ENCODE assay signal across 1 cellular context in the genomic region with DNA sequence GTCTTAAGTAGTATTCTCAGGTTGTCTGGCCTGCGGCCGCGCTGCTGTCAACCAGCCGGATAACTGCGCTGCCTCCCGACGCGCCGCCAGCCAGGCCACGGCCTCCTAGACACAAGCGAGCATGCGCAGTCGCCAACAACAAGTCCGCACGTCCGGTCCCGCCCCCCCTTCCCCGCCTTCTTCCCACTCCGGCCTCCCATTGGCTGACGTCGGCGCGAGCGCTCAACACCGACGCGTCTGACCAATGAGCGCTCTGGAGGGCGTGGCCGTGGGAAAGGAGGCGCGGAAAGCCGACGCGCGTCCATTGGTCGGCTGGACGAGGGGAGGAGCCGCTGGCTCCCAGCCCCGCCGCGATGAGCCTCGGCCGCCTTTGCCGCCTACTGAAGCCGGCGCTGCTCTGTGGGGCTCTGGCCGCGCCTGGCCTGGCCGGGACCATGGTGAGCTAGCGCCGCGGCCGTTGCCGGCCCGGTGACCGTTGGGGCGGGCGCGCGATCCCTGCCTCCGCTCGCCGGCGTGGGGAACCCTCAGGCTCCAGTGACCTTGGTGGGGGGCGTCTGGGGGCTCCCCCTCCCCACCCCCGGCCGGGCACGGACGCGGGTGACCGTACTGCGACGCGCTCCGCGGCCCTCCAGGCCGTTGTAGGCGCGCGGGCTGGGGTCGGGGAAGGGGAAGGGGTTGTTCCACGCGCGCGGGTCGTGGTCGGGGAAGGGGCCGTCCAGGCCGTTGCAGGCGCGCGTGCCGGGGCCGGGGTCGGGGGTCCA.
A peak's percentile ranks its signal among the peaks of the same experiment; 100 is the strongest.
TF ChIP-seq lines count a peak whose summit lies in the region.

A gene with protein sequence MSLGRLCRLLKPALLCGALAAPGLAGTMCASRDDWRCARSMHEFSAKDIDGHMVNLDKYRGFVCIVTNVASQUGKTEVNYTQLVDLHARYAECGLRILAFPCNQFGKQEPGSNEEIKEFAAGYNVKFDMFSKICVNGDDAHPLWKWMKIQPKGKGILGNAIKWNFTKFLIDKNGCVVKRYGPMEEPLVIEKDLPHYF (plus strand): TSS at position 304 of the 761 bp plus-strand sequence. CDS start 50 bp downstream, at position 354.

TF ChIP-seq in SK-N-SH, 30 proteins besides CTCF, POLR2A, EP300 and RAD21 (continued from another document):
- TF ChIP-seq, protein P1, sequence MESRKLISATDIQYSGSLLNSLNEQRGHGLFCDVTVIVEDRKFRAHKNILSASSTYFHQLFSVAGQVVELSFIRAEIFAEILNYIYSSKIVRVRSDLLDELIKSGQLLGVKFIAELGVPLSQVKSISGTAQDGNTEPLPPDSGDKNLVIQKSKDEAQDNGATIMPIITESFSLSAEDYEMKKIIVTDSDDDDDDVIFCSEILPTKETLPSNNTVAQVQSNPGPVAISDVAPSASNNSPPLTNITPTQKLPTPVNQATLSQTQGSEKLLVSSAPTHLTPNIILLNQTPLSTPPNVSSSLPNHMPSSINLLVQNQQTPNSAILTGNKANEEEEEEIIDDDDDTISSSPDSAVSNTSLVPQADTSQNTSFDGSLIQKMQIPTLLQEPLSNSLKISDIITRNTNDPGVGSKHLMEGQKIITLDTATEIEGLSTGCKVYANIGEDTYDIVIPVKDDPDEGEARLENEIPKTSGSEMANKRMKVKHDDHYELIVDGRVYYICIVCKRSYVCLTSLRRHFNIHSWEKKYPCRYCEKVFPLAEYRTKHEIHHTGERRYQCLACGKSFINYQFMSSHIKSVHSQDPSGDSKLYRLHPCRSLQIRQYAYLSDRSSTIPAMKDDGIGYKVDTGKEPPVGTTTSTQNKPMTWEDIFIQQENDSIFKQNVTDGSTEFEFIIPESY (IDR thresholded peaks at IDR 0.05; ENCODE audit: borderline replicate concordance, low read depth): 0 out of 2 replicates have a peak, but pooled peaks have one; percentile 10
- peak; percentile 75; the same call in 1 of the 2 replicates for TF ChIP-seq RFX5 (IDR thresholded peaks at IDR 0.05; ENCODE audit: low read length)
- TF ChIP-seq SIN3A (IDR thresholded peaks at IDR 0.05; ENCODE audit: borderline replicate concordance, low read depth, low read length): peak; percentile 77
- no peak for TF ChIP-seq SMC3 (IDR thresholded peaks at IDR 0.05; ENCODE audit: low read depth, low read length)
- TF ChIP-seq, protein P2, sequence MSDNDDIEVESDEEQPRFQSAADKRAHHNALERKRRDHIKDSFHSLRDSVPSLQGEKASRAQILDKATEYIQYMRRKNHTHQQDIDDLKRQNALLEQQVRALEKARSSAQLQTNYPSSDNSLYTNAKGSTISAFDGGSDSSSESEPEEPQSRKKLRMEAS (IDR thresholded peaks at IDR 0.05; ENCODE audit: low read depth): peak; percentile 62
- TF ChIP-seq NFIC (IDR thresholded peaks at IDR 0.05; ENCODE audit: borderline replicate concordance): no peak
